Comparison of ENCODE assay signal across 1 cellular context in genomic region chr9:2027761-2028160, GRCh38.
TF ChIP-seq lines count a peak whose summit lies in the region.

No MANE protein-coding gene starts in this region.

TF ChIP-seq in GM12878, 131 proteins besides CTCF, POLR2A, EP300 and RAD21 (continued from another document):
- TF ChIP-seq ATF2 (IDR thresholded peaks at IDR 0.05; ENCODE audit: low read length): no peak
- TF ChIP-seq SMAD5 (IDR thresholded peaks at IDR 0.05; ENCODE audit: low read depth): no peak
- no peak for TF ChIP-seq SUPT20H (IDR thresholded peaks at IDR 0.05; ENCODE audit: borderline replicate concordance, control insufficient read depth, low read depth, low read length)
- TF ChIP-seq RB1 (IDR thresholded peaks at IDR 0.05; ENCODE audit: borderline replicate concordance): no peak
- no peak for TF ChIP-seq CBFB (IDR thresholded peaks at IDR 0.05; ENCODE audit: low read depth)
- TF ChIP-seq RUNX3 (IDR thresholded peaks at IDR 0.05; ENCODE audit: low read length): no peak
